ENCODE assay signal across 12 cellular contexts in the genomic region with DNA sequence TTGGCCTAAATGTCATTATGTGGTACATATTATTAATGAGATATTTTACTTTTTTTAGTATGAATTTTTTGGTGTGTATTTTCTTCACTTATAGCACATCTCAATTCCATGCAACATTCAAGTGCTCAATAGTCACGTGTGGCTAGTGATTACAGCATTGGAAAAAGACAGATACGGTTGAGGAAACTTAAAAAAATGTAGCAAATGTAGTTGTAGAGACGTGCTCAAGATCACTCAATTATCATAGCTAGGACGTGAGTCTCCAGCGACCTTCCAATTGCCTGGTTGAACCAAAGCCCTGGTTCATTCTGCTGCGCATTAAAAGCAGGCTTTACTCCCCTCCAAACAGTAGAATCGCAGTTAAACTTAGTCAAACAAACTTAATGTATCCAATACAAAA. TPM values are rescaled to one million over a fixed set of nuclear protein-coding genes. Genes with fewer than 3 reads are reported as not detected.
DNase-seq lines count a peak whose midpoint lies in the region; ATAC-seq and TF ChIP-seq lines count a peak whose summit lies in the region.
"Had no signal": no experiment of that assay in that cellular context is flagged by ENCODE, and none has a peak within 500 bp of the region (broad histone marks: within the 10 kb centered on the region; RNA-seq: fewer than 3 reads in every experiment).

No MANE protein-coding gene starts in this region.

- peak overlapping the region; percentile 89 for H3K27ac Mint-ChIP-seq in MCF 10A (ENCODE audit: low read depth, unreplicated experiment)
- H3K27ac Mint-ChIP-seq in immature natural killer cell: peak overlapping the region in 2 of 6 donors; percentile 65 to 94
- H3K27ac Mint-ChIP-seq in stimulated activated naive CD8-positive, alpha-beta T cell treated with anti-CD3 and anti-CD28 coated beads, Interleukin-15, amount 100 ng/mL, for 72 hours: peak overlapping the region in 1 of 2 donors; percentile 13

- intact Hi-C loops in MCF 10A (cut with micrococcal nuclease) (no loop called here), breast epithelium (cut with DNase I; ENCODE audit: low total_unique reads) (no loop called here), OCI-LY7 (cut with micrococcal nuclease; ENCODE audit: unreplicated experiment) (no loop called here), body of pancreas (cut with DNase I) (no loop called here), mucosa of descending colon (cut with DNase I, micrococcal nuclease) (no loop called here)

- TF ChIP-seq POLR2A in breast epithelium (IDR thresholded peaks at IDR 0.05): no peak
- no peak for TF ChIP-seq POLR2A in body of pancreas (IDR thresholded peaks at IDR 0.05)

- peak overlapping the region; percentile 90; the same call in 1 of the 2 replicates for H2AFZ ChIP-seq in OCI-LY7 (ENCODE audit: low read length)

- H3K27me3 ChIP-seq in breast epithelium (no peaks in the 10 kb centered on the region), body of pancreas (no peaks in the 10 kb centered on the region)
- H3K27me3 ChIP-seq: BE2C, tibial nerve had no signal

- 88 to 92% methylated on average over 7 of the region's 7 CpGs for WGBS in body of pancreas, 2 donors

- no peak overlapping the region for H3K4me3 ChIP-seq in breast epithelium
- H3K4me3 ChIP-seq in OCI-LY7 (ENCODE audit: low read depth, low read length, poor library complexity, severe bottlenecking): peak overlapping the region; percentile 92
- H3K4me3 ChIP-seq in body of pancreas: no peak overlapping the region
- H3K4me3 ChIP-seq in mucosa of descending colon: no peak overlapping the region

- DNase-seq in MCF 10A (ENCODE audit: unreplicated experiment) (no peak), breast epithelium (ENCODE audit: low spot score in 2 of 2) (no peak), OCI-LY7 (ENCODE audit: low spot score) (no peak), immature natural killer cell (no peak), body of pancreas (no peak), mucosa of descending colon (no peak)
- DNase-seq in stimulated activated naive CD8-positive, alpha-beta T cell treated with anti-CD3 and anti-CD28 coated beads, Interleukin-15, amount 100 ng/mL, for 72 hours: no peak
- no peak for DNase-seq in NK-92 treated with Interleukin-12 subunit alpha and Interleukin-12 subunit beta, amount 100 ng/mL, for 24 hours (lab: John Stamatoyannopoulos, UW)
- DNase-seq: BE2C, glutamatergic neuron, SIG-M5 had no signal

- H3K36me3 ChIP-seq in breast epithelium (no peaks in the 10 kb centered on the region), OCI-LY7 (ENCODE audit: insufficient read depth, low read length) (peaks cover 15% of the 10 kb centered on the region), body of pancreas (replicated peaks in 1 of 2; ENCODE audit: insufficient read depth in 1 of 2, low read depth in 2 of 2) (no peaks in the 10 kb centered on the region), mucosa of descending colon (ENCODE audit: low read depth) (no peaks in the 10 kb centered on the region)
- H3K36me3 ChIP-seq: tibial nerve had no signal

- peak overlapping the region; percentile 75 for H3K4me3 Mint-ChIP-seq in MCF 10A (ENCODE audit: unreplicated experiment)
- peak overlapping the region in 4 of 5 donors; percentile 9 to 92 (median 48) for H3K4me3 Mint-ChIP-seq in immature natural killer cell
- H3K4me3 Mint-ChIP-seq in stimulated activated naive CD8-positive, alpha-beta T cell treated with anti-CD3 and anti-CD28 coated beads, Interleukin-15, amount 100 ng/mL, for 72 hours: peak overlapping the region; percentile 97 to 98

- H3K36me3 Mint-ChIP-seq in MCF 10A (ENCODE audit: insufficient read depth, unreplicated experiment): peaks cover 11% of the 10 kb centered on the region
- H3K36me3 Mint-ChIP-seq in immature natural killer cell: peaks cover 0 to 18% (median 3%) of the 10 kb centered on the region in 3 donors

- no peaks in the 10 kb centered on the region for H3K9me2 ChIP-seq in OCI-LY7 (ENCODE audit: insufficient read depth, low read length)

- H3K9me3 ChIP-seq in breast epithelium (no peaks in the 10 kb centered on the region), OCI-LY7 (ENCODE audit: low read length) (no peaks in the 10 kb centered on the region), body of pancreas (no peaks in the 10 kb centered on the region), mucosa of descending colon (no peaks in the 10 kb centered on the region)
- H3K9me3 ChIP-seq: BE2C, tibial nerve had no signal

- peaks cover 27% of the 10 kb centered on the region for H3K4me1 Mint-ChIP-seq in MCF 10A (ENCODE audit: insufficient read depth, unreplicated experiment)
- peaks cover 34 to 44% of the 10 kb centered on the region in 2 donors for H3K4me1 Mint-ChIP-seq in immature natural killer cell
- H3K4me1 Mint-ChIP-seq in stimulated activated naive CD8-positive, alpha-beta T cell treated with anti-CD3 and anti-CD28 coated beads, Interleukin-15, amount 100 ng/mL, for 72 hours: peaks cover 45% of the 10 kb centered on the region

- CTCF ChIA-PET in MCF 10A (lab: Yijun Ruan, JAX) (interaction anchor here (0.5 to 1.0 kb wide), 6 partner anchors 88 to 437 kb away, joined by 3 to 5 read pairs (median 3); no protein-coding TSS in a partner anchor), OCI-LY7 (lab: Charles Lee; ENCODE audit: unreplicated experiment) (no interaction called here)

- H3K4me2 ChIP-seq in OCI-LY7 (ENCODE audit: low read length): peak overlapping the region; percentile 99

- H3K79me2 ChIP-seq in OCI-LY7 (ENCODE audit: insufficient read depth, low read depth, low read length): peaks cover 22% of the 10 kb centered on the region; the same call in 1 of the 2 replicates

- H3K9me3 Mint-ChIP-seq in MCF 10A (ENCODE audit: unreplicated experiment) (no peaks in the 10 kb centered on the region), immature natural killer cell (no peaks in the 10 kb centered on the region)
- H3K9me3 Mint-ChIP-seq in stimulated activated naive CD8-positive, alpha-beta T cell treated with anti-CD3 and anti-CD28 coated beads, Interleukin-15, amount 100 ng/mL, for 72 hours: no peaks in the 10 kb centered on the region

- no peak for ATAC-seq in stimulated activated naive CD8-positive, alpha-beta T cell treated with anti-CD3 and anti-CD28 coated beads, Interleukin-15, amount 100 ng/mL, for 72 hours
- ATAC-seq in body of pancreas: no peak
- ATAC-seq in mucosa of descending colon: no peak

- H3K27ac ChIP-seq in breast epithelium (no peak overlapping the region), OCI-LY7 (ENCODE audit: low read depth, low read length, poor library complexity, severe bottlenecking) (no peak overlapping the region), body of pancreas (no peak overlapping the region)

- H4K20me1 ChIP-seq in OCI-LY7 (ENCODE audit: insufficient read depth, low read length): no peaks in the 10 kb centered on the region

- POLR2A ChIA-PET in MCF 10A (lab: Yijun Ruan, JAX) (interaction anchor here (0.5 to 6.1 kb wide), 5 partner anchors 11 to 130 kb away, joined by 3 to 53 read pairs (median 15); partner anchors contain the start of genes CCT6B, RFFL and ZNF830), OCI-LY7 (lab: Charles Lee) (interaction anchor here (0.6 to 1.4 kb wide), 2 partner anchors 15 to 109 kb away, joined by 3 read pairs; no protein-coding TSS in a partner anchor)

- BruUV-seq in MCF 10A (replicated peaks; lab: Mats Ljungman, UMichigan): no TSS peak
- BruUV-seq in OCI-LY7 (replicated peaks; lab: Mats Ljungman, UMichigan): no TSS peak

- H3K4me1 ChIP-seq in breast epithelium (no peaks in the 10 kb centered on the region), OCI-LY7 (ENCODE audit: insufficient read depth, low read length, poor library complexity, severe bottlenecking) (peaks cover 16% of the 10 kb centered on the region), body of pancreas (peaks cover 29% of the 10 kb centered on the region), mucosa of descending colon (ENCODE audit: low read depth) (peaks cover 16% of the 10 kb centered on the region)

- no peak for TF ChIP-seq CTCF in MCF 10A (IDR thresholded peaks at IDR 0.05; ENCODE audit: unreplicated experiment)
- no peak for TF ChIP-seq CTCF in breast epithelium (IDR thresholded peaks at IDR 0.05)
- no peak for TF ChIP-seq CTCF in OCI-LY7 (conservative IDR thresholded peaks at IDR 0.05; ENCODE audit: low read length)
- no peak for TF ChIP-seq CTCF in body of pancreas (IDR thresholded peaks at IDR 0.05)
- no peak for TF ChIP-seq CTCF in mucosa of descending colon (IDR thresholded peaks at IDR 0.05)

- no peaks in the 10 kb centered on the region for H3K27me3 Mint-ChIP-seq in MCF 10A (ENCODE audit: insufficient read depth, unreplicated experiment)
- peaks cover 5 to 8% (median 8%) of the 10 kb centered on the region in 3 donors for H3K27me3 Mint-ChIP-seq in immature natural killer cell (ENCODE audit: low read depth in 3 of 3)
- H3K27me3 Mint-ChIP-seq in stimulated activated naive CD8-positive, alpha-beta T cell treated with anti-CD3 and anti-CD28 coated beads, Interleukin-15, amount 100 ng/mL, for 72 hours: no peaks in the 10 kb centered on the region

RNA-seq across cellular contexts. Expression of gene LIG3, which starts 1.2 kb away (rescaled TPM):
- total RNA-seq in MCF 10A (2022) (31.1 and 39.7 TPM in 2 replicates), breast epithelium (100 to 1,000 TPM in 1 of 3 donors, 10 to 100 TPM in 2; 13.8 to 159 (median 54.0) TPM), OCI-LY7 (2022) (67.3 and 68.6 TPM in 2 replicates), body of pancreas (10 to 100 TPM; 19.2 to 28.7 TPM), mucosa of descending colon (10 to 100 TPM; 29.4 to 48.9 (median 35.3) TPM)
- total RNA-seq in OCI-LY7 (2014; rRNA removed; shearing (Covaris generic)): 65.6 and 92.2 TPM in 2 replicates
- 10 to 100 TPM in 2 of 3 donors, 1 to 10 TPM in 1; 8.6 to 24.5 (median 13.4) TPM for polyA plus RNA-seq in immature natural killer cell

RNA-seq across cellular contexts. Expression of gene ZNF830, which starts 17.8 kb away (rescaled TPM):
- total RNA-seq in MCF 10A (2022) (21.6 and 26.3 TPM in 2 replicates), breast epithelium (10 to 100 TPM; 11.4 to 17.6 (median 15.1) TPM), OCI-LY7 (2022) (23.0 and 25.5 TPM in 2 replicates), body of pancreas (1 to 10 TPM; 5.9 to 6.5 TPM), mucosa of descending colon (10 to 100 TPM; 10.8 to 21.6 (median 12.6) TPM)
- 25.0 and 41.9 TPM in 2 replicates for total RNA-seq in OCI-LY7 (2014; rRNA removed; shearing (Covaris generic))
- polyA plus RNA-seq in immature natural killer cell: 10 to 100 TPM; 12.2 to 29.4 (median 18.1) TPM

RNA-seq across cellular contexts. Expression of gene CCT6B, which starts 17.9 kb away (rescaled TPM):
- 4.6 and 5.7 TPM in 2 replicates for total RNA-seq in MCF 10A (2022)
- total RNA-seq in breast epithelium: 1 to 10 TPM; 4.4 to 4.8 (median 4.6) TPM
- 0.10 and 1.9 TPM in 2 replicates for total RNA-seq in OCI-LY7 (2014; rRNA removed; shearing (Covaris generic))
- 2.6 and 4.4 TPM in 2 replicates for total RNA-seq in OCI-LY7 (2022)
- polyA plus RNA-seq in immature natural killer cell: 1 to 10 TPM in 2 of 3 donors, not detected in 1; 1.4 to 2.7 TPM
- 1 to 10 TPM in 1 of 2 donors, under 1 TPM in 1; 0.66 to 1.8 TPM for total RNA-seq in body of pancreas
- 1 to 10 TPM; 1.0 to 2.7 (median 2.1) TPM for total RNA-seq in mucosa of descending colon
